8 cellular contexts compared by ENCODE assay signal in genomic region chr9:114156658-114157421, GRCh38. TPM values are rescaled to one million over a fixed set of nuclear protein-coding genes. Genes with fewer than 3 reads are reported as not detected.
DNase-seq lines count a peak whose midpoint lies in the region; ATAC-seq, FAIRE-seq and TF ChIP-seq lines count a peak whose summit lies in the region.

No MANE protein-coding gene starts in this region.

- peak overlapping the region in 1 of 2 donors; percentile 64 for H3K9ac ChIP-seq in kidney (ENCODE audit: low read length in 2 of 2)

- peaks cover 11% of the 10 kb centered on the region for H3K27me3 ChIP-seq in RWPE2 (ENCODE audit: insufficient read depth, poor library complexity, severe bottlenecking)

- no peaks in the 10 kb centered on the region for H3K4me1 ChIP-seq in RWPE2 (ENCODE audit: insufficient read depth, poor library complexity, severe bottlenecking)
- peaks cover 18 to 19% of the 10 kb centered on the region in 2 donors for H3K4me1 ChIP-seq in kidney (ENCODE audit: control insufficient read depth in 1 of 2, insufficient read depth in 1 of 2, low read depth in 1 of 2, low read length in 2 of 2)

- H3K36me3 ChIP-seq in RWPE2 (ENCODE audit: low read depth) (no peaks in the 10 kb centered on the region), kidney (ENCODE audit: control insufficient read depth in 1 of 2, insufficient read depth in 2 of 2, low read length in 2 of 2) (no peaks in the 10 kb centered on the region)

- DNase-seq in ELR (ENCODE audit: low read depth) (peak; percentile 81), RWPE2 (ENCODE audit: low spot score) (no peak), kidney (peak; percentile 91), SKM-1 treated with dmso at 0.1 percent for 144 hours (lab: John Stamatoyannopoulos, UW; ENCODE audit: unreplicated experiment) (no peak), GM13977 (ENCODE audit: low spot score) (no peak)
- DNase-seq in central memory CD4-positive, alpha-beta T cell = peak; percentile 11
- DNase-seq in stimulated activated CD4-positive, alpha-beta T cell treated with anti-CD3 and anti-CD28 coated beads, Interleukin-15, amount 100 ng/mL, for 24 hours = peak; percentile 36

- peak overlapping the region; percentile 59 for H3K27ac ChIP-seq in RWPE2 (ENCODE audit: poor library complexity, severe bottlenecking)
- peak overlapping the region; percentile 45 to 65 for H3K27ac ChIP-seq in kidney (ENCODE audit: low read depth in 2 of 2, low read length in 2 of 2)

- ATAC-seq in RWPE2 (ENCODE audit: low read depth) (peak; percentile 60), HG02623 (IDR thresholded peaks at IDR 0.05; ENCODE audit: unreplicated experiment) (no peak)

- no peak for FAIRE-seq in kidney (lab: Jason Lieb, UNC)

- in situ Hi-C loops in GM13977 (cut with MboI; ENCODE audit: low pct_unique_long_range_greater_than_20kb, low sequenced_read_pairs, unreplicated experiment) = no loop called here

- H3K4me3 ChIP-seq in RWPE2 (ENCODE audit: severe bottlenecking) (peak overlapping the region; percentile 74), kidney (ENCODE audit: low read length in 2 of 2) (peak overlapping the region; percentile 44 to 57)

- H3K9me3 ChIP-seq in RWPE2 (ENCODE audit: severe bottlenecking) (no peaks in the 10 kb centered on the region), kidney (ENCODE audit: control insufficient read depth in 1 of 2, low read length in 2 of 2) (no peaks in the 10 kb centered on the region)

- TF ChIP-seq CTCF in RWPE2 (IDR thresholded peaks at IDR 0.05; ENCODE audit: poor library complexity, severe bottlenecking) (no peak), kidney (IDR thresholded peaks at IDR 0.05; ENCODE audit: borderline replicate concordance, extremely low read depth, insufficient read depth) (peak; percentile 20), GM13977 (IDR thresholded peaks at IDR 0.05; ENCODE audit: extremely low read depth, insufficient read depth, missing control alignments) (no peak)

- intact Hi-C loops in kidney (cut with DNase I) = loop anchor here (5.0 kb wide), 1 partner anchor 130 kb away; no protein-coding TSS in a partner anchor

RNA-seq across cellular contexts. Expression of gene COL27A1, which starts 1.5 kb away (rescaled TPM):
- total RNA-seq in kidney = 45.6 TPM
- polyA plus RNA-seq in kidney (ENCODE audit: insufficient read depth, low read depth, low replicate concordance) = 13.6 TPM

RNA-seq across cellular contexts. Expression of gene KIF12, which starts 57.7 kb away (rescaled TPM):
- total RNA-seq in kidney = 202 TPM
- 155 TPM for polyA plus RNA-seq in kidney (ENCODE audit: insufficient read depth, low read depth, low replicate concordance)

Comparison
In these comparisons a context has a peak if more than half of its experiments do, and no peak if none do; other contexts are left out.
1. DNase-seq: peak in ELR (single experiment), central memory CD4-positive, alpha-beta T cell (single experiment), kidney (single experiment) and stimulated activated CD4-positive, alpha-beta T cell treated with anti-CD3 and anti-CD28 coated beads, Interleukin-15, amount 100 ng/mL, for 24 hours (single experiment); none in RWPE2 (single experiment), SKM-1 treated with dmso at 0.1 percent for 144 hours (single experiment) and GM13977 (single experiment).